8 cellular contexts compared by ENCODE assay signal in the genomic region with DNA sequence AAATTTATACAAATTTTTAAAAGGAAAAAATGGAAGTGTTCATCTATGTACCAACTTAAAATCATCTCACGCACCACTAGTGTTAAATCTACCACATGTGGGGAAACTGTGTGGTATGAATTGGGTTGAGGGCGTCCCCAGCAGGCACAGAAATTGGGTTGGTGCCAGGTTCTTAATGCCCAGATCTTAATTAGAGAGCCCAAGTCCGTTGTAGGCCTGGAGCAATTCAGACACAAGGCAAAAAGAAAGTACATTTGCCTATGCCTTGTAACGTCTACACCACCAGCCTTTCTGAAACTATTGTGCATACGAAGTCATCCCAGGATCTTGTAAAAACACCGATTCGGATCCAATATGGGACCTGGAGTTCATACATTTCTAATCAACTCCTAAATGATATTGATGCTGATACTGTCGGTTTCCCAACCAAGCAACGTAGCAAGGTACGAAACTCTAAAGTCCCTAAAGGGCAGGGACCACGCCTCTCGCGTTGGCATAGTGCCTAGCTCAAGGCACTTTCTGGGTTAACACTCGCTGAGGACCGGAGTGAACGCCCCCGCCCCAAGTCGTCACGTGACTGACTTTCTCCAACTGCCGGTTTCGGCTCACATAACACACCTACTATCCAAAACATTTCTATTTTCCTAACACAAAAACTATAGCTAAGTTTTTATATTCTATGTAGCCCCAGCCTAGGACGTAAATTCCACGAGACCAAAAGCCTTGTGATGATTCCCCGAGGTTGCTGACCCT. TPM values are rescaled to one million over a fixed set of nuclear protein-coding genes. Genes with fewer than 3 reads are reported as not detected.
DNase-seq lines count a peak whose midpoint lies in the region; ATAC-seq lines count a peak whose summit lies in the region.

No MANE protein-coding gene starts in this region.

- DNase-seq in ACHN (peak; percentile 79), NCI-H69 (lab: John Stamatoyannopoulos, UW) (peak; percentile 83), memory B cell (ENCODE audit: low spot score in 2 of 2) (peak in 1 of 2 donors; percentile 62)
- DNase-seq in activated CD4-positive, alpha-beta memory T cell treated with anti-CD3 and anti-CD28 coated beads, Interleukin-2, amount 10 ng/mL, durations not matched to agents 7 days and 5 days = peak; percentile 77
- DNase-seq in stimulated activated CD8-positive, alpha-beta memory T cell treated with anti-CD3 and anti-CD28 coated beads, Interleukin-15, amount 100 ng/mL, for 1 hour (ENCODE audit: low read depth) = peak; percentile 47

- WGBS in ectodermal cell, 2 experiments = 5 to 6% methylated on average over 23 of the region's 24 CpGs

- in situ Hi-C loops in ACHN (cut with HindIII; ENCODE audit: low pct_ligation_motif_present, low pct_unique_long_range_greater_than_20kb, low sequenced_read_pairs) = no loop called here

- H3K27ac Mint-ChIP-seq in activated CD4-positive, alpha-beta memory T cell treated with anti-CD3 and anti-CD28 coated beads, Interleukin-2, amount 10 ng/mL, durations not matched to agents 7 days and 5 days = peak overlapping the region; percentile 82
- H3K27ac Mint-ChIP-seq in memory B cell = peak overlapping the region; percentile 99

- no peaks in the 10 kb centered on the region for H3K27me3 Mint-ChIP-seq in activated CD4-positive, alpha-beta memory T cell treated with anti-CD3 and anti-CD28 coated beads, Interleukin-2, amount 10 ng/mL, durations not matched to agents 7 days and 5 days
- H3K27me3 Mint-ChIP-seq in memory B cell = no peaks in the 10 kb centered on the region

- CTCF ChIA-PET in activated CD4-positive, alpha-beta memory T cell treated with anti-CD3 and anti-CD28 coated beads, Interleukin-2, amount 10 ng/mL, durations not matched to agents 7 days and 5 days (lab: Charles Lee) = interaction anchor here (0.8 to 2.5 kb wide), 4 partner anchors 13 to 236 kb away, joined by 4 to 12 read pairs (median 9); no protein-coding TSS in a partner anchor

- peaks cover 67% of the 10 kb centered on the region for H3K4me1 Mint-ChIP-seq in activated CD4-positive, alpha-beta memory T cell treated with anti-CD3 and anti-CD28 coated beads, Interleukin-2, amount 10 ng/mL, durations not matched to agents 7 days and 5 days
- peaks cover 24% of the 10 kb centered on the region for H3K4me1 Mint-ChIP-seq in memory B cell

- H3K4me1 ChIP-seq in ectodermal cell (ENCODE audit: control insufficient read depth, insufficient read depth, low read length) = peaks cover 7% of the 10 kb centered on the region

- POLR2A ChIA-PET in activated CD4-positive, alpha-beta memory T cell treated with anti-CD3 and anti-CD28 coated beads, Interleukin-2, amount 10 ng/mL, durations not matched to agents 7 days and 5 days (lab: Charles Lee) = interaction anchor here (0.8 to 3.0 kb wide), 14 partner anchors 10 to 346 kb away, joined by 3 to 40 read pairs (median 5); a partner anchor contains a TSS

- H3K36me3 Mint-ChIP-seq in activated CD4-positive, alpha-beta memory T cell treated with anti-CD3 and anti-CD28 coated beads, Interleukin-2, amount 10 ng/mL, durations not matched to agents 7 days and 5 days (ENCODE audit: low read depth) = peaks cover 17% of the 10 kb centered on the region
- no peaks in the 10 kb centered on the region for H3K36me3 Mint-ChIP-seq in memory B cell

- peak; percentile 38 for ATAC-seq in GM18867 (IDR thresholded peaks at IDR 0.05; ENCODE audit: unreplicated experiment)
- peak; percentile 34 for ATAC-seq in HG03175 (IDR thresholded peaks at IDR 0.05; ENCODE audit: unreplicated experiment)
- ATAC-seq in memory B cell (ENCODE audit: low read depth) = peak; percentile 61

- peak overlapping the region; percentile 97 for H3K4me3 Mint-ChIP-seq in activated CD4-positive, alpha-beta memory T cell treated with anti-CD3 and anti-CD28 coated beads, Interleukin-2, amount 10 ng/mL, durations not matched to agents 7 days and 5 days
- H3K4me3 Mint-ChIP-seq in memory B cell = peak overlapping the region; percentile 90

- peaks cover 4% of the 10 kb centered on the region for H3K36me3 ChIP-seq in ectodermal cell (ENCODE audit: control insufficient read depth, insufficient read depth, low read length)

- peak overlapping the region; percentile 98 for H3K27ac ChIP-seq in ectodermal cell (ENCODE audit: insufficient read depth, low read depth, low read length, poor library complexity, severe bottlenecking)

- peak overlapping the region; percentile 77 for H3K4me3 ChIP-seq in ectodermal cell (ENCODE audit: insufficient read depth, low read depth, low read length)

- H3K27me3 ChIP-seq in ectodermal cell (ENCODE audit: control insufficient read depth, insufficient read depth, low read length, poor library complexity, severe bottlenecking) = no peaks in the 10 kb centered on the region

- no peaks in the 10 kb centered on the region for H3K9me3 Mint-ChIP-seq in activated CD4-positive, alpha-beta memory T cell treated with anti-CD3 and anti-CD28 coated beads, Interleukin-2, amount 10 ng/mL, durations not matched to agents 7 days and 5 days
- H3K9me3 Mint-ChIP-seq in memory B cell = no peaks in the 10 kb centered on the region

- H3K9me3 ChIP-seq in ectodermal cell (ENCODE audit: control insufficient read depth, low read length) = no peaks in the 10 kb centered on the region

RNA-seq across cellular contexts. Expression of a gene that starts 0.9 kb away (rescaled TPM):
- total RNA-seq in activated CD4-positive, alpha-beta memory T cell treated with anti-CD3 and anti-CD28 coated beads, Interleukin-2, amount 10 ng/mL, durations not matched to agents 7 days and 5 days = 100 to 1,000 TPM; 216 to 225 TPM
- polyA plus RNA-seq in ectodermal cell (2013, experiment 1 of 4) = 189 TPM
- 193 TPM for polyA plus RNA-seq in ectodermal cell (2013, experiment 2 of 4)
- polyA plus RNA-seq in ectodermal cell (2013, experiment 3 of 4) = 189 TPM
- polyA plus RNA-seq in ectodermal cell (2013, experiment 4 of 4) = 243 TPM

RNA-seq across cellular contexts. Expression of a gene that starts 48.7 kb away (rescaled TPM):
- not detected for total RNA-seq in activated CD4-positive, alpha-beta memory T cell treated with anti-CD3 and anti-CD28 coated beads, Interleukin-2, amount 10 ng/mL, durations not matched to agents 7 days and 5 days
- not detected for polyA plus RNA-seq in ectodermal cell (2013, experiment 1 of 4)
- not detected for polyA plus RNA-seq in ectodermal cell (2013, experiment 2 of 4)
- not detected for polyA plus RNA-seq in ectodermal cell (2013, experiment 3 of 4)
- polyA plus RNA-seq in ectodermal cell (2013, experiment 4 of 4) = not detected

RNA-seq across cellular contexts. Expression of a gene that starts 55.7 kb away (rescaled TPM):
- 10 to 100 TPM; 12.1 to 13.0 TPM for total RNA-seq in activated CD4-positive, alpha-beta memory T cell treated with anti-CD3 and anti-CD28 coated beads, Interleukin-2, amount 10 ng/mL, durations not matched to agents 7 days and 5 days
- 21.3 TPM for polyA plus RNA-seq in ectodermal cell (2013, experiment 1 of 4)
- polyA plus RNA-seq in ectodermal cell (2013, experiment 2 of 4) = 24.1 TPM
- polyA plus RNA-seq in ectodermal cell (2013, experiment 3 of 4) = 17.8 TPM
- polyA plus RNA-seq in ectodermal cell (2013, experiment 4 of 4) = 22.0 TPM
